Comparison of ENCODE assay signal across 18 cellular contexts in the genomic region with DNA sequence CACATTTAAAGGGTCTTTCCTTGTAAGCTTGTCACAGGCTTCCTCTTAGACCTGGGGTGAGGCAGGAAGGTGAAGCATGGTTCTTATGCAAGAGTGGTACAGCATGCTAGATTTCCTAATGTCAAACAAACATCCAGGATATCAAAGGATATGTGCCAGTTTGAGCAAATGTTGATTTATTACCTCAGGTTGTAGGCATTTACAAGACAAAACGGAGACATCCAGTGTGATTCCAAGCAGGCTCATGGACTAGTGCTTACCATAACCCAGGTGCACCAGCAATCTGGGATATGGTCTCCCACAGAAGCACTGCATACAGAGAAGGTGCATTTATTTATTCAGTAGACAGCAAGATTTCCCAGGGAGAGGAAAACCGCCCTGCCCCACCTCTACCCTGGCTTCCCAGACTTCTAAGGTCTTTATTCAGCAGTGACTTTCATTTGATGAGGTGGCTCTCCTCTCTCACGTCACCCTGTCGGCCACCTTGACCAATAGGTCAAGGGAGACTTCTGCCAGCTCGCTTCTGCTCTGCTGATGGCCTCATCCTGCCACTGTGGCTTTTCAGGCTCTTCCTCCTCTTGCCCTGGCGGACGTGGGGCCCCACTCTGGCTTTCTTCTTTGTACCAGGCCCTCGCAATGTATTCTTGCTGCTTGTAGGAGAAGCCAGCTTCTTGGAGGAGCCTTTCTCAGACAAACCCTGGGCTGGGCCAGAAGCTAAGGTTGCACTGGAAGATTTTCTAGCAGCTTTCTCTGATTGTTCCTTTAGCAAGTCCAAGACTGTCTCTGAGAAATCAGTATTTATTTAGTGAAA. TPM values are rescaled to one million over a fixed set of nuclear protein-coding genes. Genes with fewer than 3 reads are reported as not detected.
"Had no signal": no experiment of that assay in that cellular context is flagged by ENCODE, and none has a peak within 500 bp of the region (broad histone marks: within the 10 kb centered on the region; RNA-seq: fewer than 3 reads in every experiment).

No MANE protein-coding gene starts in this region.

- H3K36me3 ChIP-seq: ascending aorta had no signal

- H3K27ac Mint-ChIP-seq: activated naive CD8-positive, alpha-beta T cell treated with anti-CD3 and anti-CD28 coated beads, Interleukin-2, amount 10 ng/mL, durations not matched to agents 7 days and 5 days; activated T-cell treated with anti-CD3 and anti-CD28 coated beads, Interleukin-2, amount 50 U/mL, for 72 hours; effector memory CD8-positive, alpha-beta T cell; memory B cell; natural killer cell treated with Interleukin-12 subunit alpha and Interleukin-12 subunit beta and Interleukin-15 and Interleukin-18, amount 100 ng/mL, for 72 hours; stimulated activated naive B cell treated with anti-CD40 and anti-IgM and Interleukin-4, amounts not matched to agents 10 μg/mL and 1 μg/mL and 100 μg/mL, for 72 hours had no signal

- H3K4me3 Mint-ChIP-seq: activated naive CD8-positive, alpha-beta T cell treated with anti-CD3 and anti-CD28 coated beads, Interleukin-2, amount 10 ng/mL, durations not matched to agents 7 days and 5 days; activated T-cell treated with anti-CD3 and anti-CD28 coated beads, Interleukin-2, amount 50 U/mL, for 72 hours; effector memory CD8-positive, alpha-beta T cell; memory B cell; natural killer cell treated with Interleukin-12 subunit alpha and Interleukin-12 subunit beta and Interleukin-15 and Interleukin-18, amount 100 ng/mL, for 72 hours; stimulated activated naive B cell treated with anti-CD40 and anti-IgM and Interleukin-4, amounts not matched to agents 10 μg/mL and 1 μg/mL and 100 μg/mL, for 72 hours had no signal

- H3K27ac ChIP-seq: ascending aorta, psoas muscle had no signal

- DNase-seq: activated CD4-positive, alpha-beta T cell treated with anti-CD3 and anti-CD28 coated beads, Interleukin-2, amount 50 U/mL, for 48 hours; activated CD4-positive, CD25-positive, alpha-beta regulatory T cell treated with anti-CD3 and anti-CD28 coated beads, Interleukin-2, amount 50 U/mL, for 72 hours; activated naive CD8-positive, alpha-beta T cell treated with anti-CD3 and anti-CD28 coated beads, Interleukin-2, amount 10 ng/mL, durations not matched to agents 7 days and 5 days; activated T-cell treated with anti-CD3 and anti-CD28 coated beads, Interleukin-2, amount 50 U/mL, for 72 hours; cortex of kidney; effector memory CD8-positive, alpha-beta T cell; erythroblast; left colon; psoas muscle; stimulated activated CD4-positive, alpha-beta T cell treated with anti-CD3 and anti-CD28 coated beads, Interleukin-2, amount 100 ng/mL, for 24 hours; stimulated activated naive B cell treated with anti-CD40 and anti-IgM and Interleukin-4, amounts not matched to agents 10 μg/mL and 1 μg/mL and 100 μg/mL, for 72 hours; substantia nigra had no signal

- H3K4me1 Mint-ChIP-seq: stimulated activated naive B cell treated with anti-CD40 and anti-IgM and Interleukin-4, amounts not matched to agents 10 μg/mL and 1 μg/mL and 100 μg/mL, for 72 hours had no signal

- H3K9me3 ChIP-seq: ascending aorta, psoas muscle had no signal

- H3K27me3 ChIP-seq: ascending aorta had no signal

- H3K9me3 Mint-ChIP-seq: activated T-cell treated with anti-CD3 and anti-CD28 coated beads, Interleukin-2, amount 50 U/mL, for 72 hours; effector memory CD8-positive, alpha-beta T cell; natural killer cell treated with Interleukin-12 subunit alpha and Interleukin-12 subunit beta and Interleukin-15 and Interleukin-18, amount 100 ng/mL, for 72 hours had no signal

- H3K4me1 ChIP-seq: ascending aorta, psoas muscle had no signal

- H3K4me3 ChIP-seq: ascending aorta, psoas muscle had no signal

- H3K36me3 Mint-ChIP-seq: activated naive CD8-positive, alpha-beta T cell treated with anti-CD3 and anti-CD28 coated beads, Interleukin-2, amount 10 ng/mL, durations not matched to agents 7 days and 5 days; natural killer cell treated with Interleukin-12 subunit alpha and Interleukin-12 subunit beta and Interleukin-15 and Interleukin-18, amount 100 ng/mL, for 72 hours had no signal

RNA-seq across cellular contexts. Expression of gene HHIPL2, which starts 25.6 kb away (rescaled TPM):
- total RNA-seq: ascending aorta; cardiac septum; fibroblast of villous mesenchyme; psoas muscle; T-helper 2 cell treated with Interferon-gamma antibody and Interleukin-4, amounts not matched to agents 100 ng/mL and 5 ng/mL, for 36 hours had no signal
